In genomic region chr2:131519466-131519865, GRCh38 we compare ENCODE assay signal across 28 cellular contexts. TPM values are rescaled to one million over a fixed set of nuclear protein-coding genes. Genes with fewer than 3 reads are reported as not detected.
"Had no signal": no experiment of that assay in that cellular context is flagged by ENCODE, and none has a peak within 500 bp of the region (broad histone marks: within the 10 kb centered on the region; RNA-seq: fewer than 3 reads in every experiment).

No MANE protein-coding gene starts in this region.

- H3K9me3 ChIP-seq: psoas muscle, suprapubic skin, transverse colon, vagina had no signal

- H3K4me1 ChIP-seq: neural progenitor cell, psoas muscle, suprapubic skin, transverse colon, vagina had no signal

- H3K27me3 Mint-ChIP-seq: naive thymus-derived CD4-positive, alpha-beta T cell; stimulated activated naive B cell treated with anti-CD40 and anti-IgM and Interleukin-4, amounts not matched to agents 10 μg/mL and 1 μg/mL and 100 μg/mL, for 72 hours; stimulated activated naive CD8-positive, alpha-beta T cell treated with anti-CD3 and anti-CD28 coated beads, Interleukin-15, amount 100 ng/mL, for 72 hours had no signal

- DNase-seq: cortex of kidney; effector CD4-positive, alpha-beta T cell; left ventricle myocardium superior; mesenchymal stem cell; midbrain; naive thymus-derived CD4-positive, alpha-beta T cell; nucleus accumbens; psoas muscle; right cardiac atrium; stimulated activated CD4-positive, alpha-beta T cell treated with anti-CD3 and anti-CD28 coated beads, Interleukin-15, amount 100 ng/mL, for 24 hours; stimulated activated CD4-positive, alpha-beta T cell treated with anti-CD3 and anti-CD28 coated beads, Interleukin-2, amount 100 ng/mL, for 48 hours; stimulated activated naive B cell treated with anti-CD40 and anti-IgM and Interleukin-4, amounts not matched to agents 10 μg/mL and 1 μg/mL and 100 μg/mL, for 72 hours; stimulated activated naive CD8-positive, alpha-beta T cell treated with anti-CD3 and anti-CD28 coated beads, Interleukin-15, amount 100 ng/mL, for 72 hours; transverse colon had no signal

- ATAC-seq: left ventricle myocardium superior; naive thymus-derived CD4-positive, alpha-beta T cell; psoas muscle; right cardiac atrium; stimulated activated naive B cell treated with anti-CD40 and anti-IgM and Interleukin-4, amounts not matched to agents 10 μg/mL and 1 μg/mL and 100 μg/mL, for 72 hours; stimulated activated naive CD8-positive, alpha-beta T cell treated with anti-CD3 and anti-CD28 coated beads, Interleukin-15, amount 100 ng/mL, for 72 hours had no signal

- H3K4me3 ChIP-seq: dorsolateral prefrontal cortex, lung, neural progenitor cell, psoas muscle, skin epidermis, suprapubic skin, transverse colon, vagina had no signal

- H3K27ac Mint-ChIP-seq: naive thymus-derived CD4-positive, alpha-beta T cell; nephron; neural progenitor cell; stimulated activated naive B cell treated with anti-CD40 and anti-IgM and Interleukin-4, amounts not matched to agents 10 μg/mL and 1 μg/mL and 100 μg/mL, for 72 hours had no signal

- H3K4me3 Mint-ChIP-seq: naive thymus-derived CD4-positive, alpha-beta T cell; nephron; neural progenitor cell; stimulated activated naive B cell treated with anti-CD40 and anti-IgM and Interleukin-4, amounts not matched to agents 10 μg/mL and 1 μg/mL and 100 μg/mL, for 72 hours; stimulated activated naive CD8-positive, alpha-beta T cell treated with anti-CD3 and anti-CD28 coated beads, Interleukin-15, amount 100 ng/mL, for 72 hours had no signal

- H3K27ac ChIP-seq: dorsolateral prefrontal cortex, neural progenitor cell, psoas muscle, skin epidermis, suprapubic skin, transverse colon, vagina had no signal

- H3K9me3 Mint-ChIP-seq: naive thymus-derived CD4-positive, alpha-beta T cell; nephron; neural progenitor cell; stimulated activated naive B cell treated with anti-CD40 and anti-IgM and Interleukin-4, amounts not matched to agents 10 μg/mL and 1 μg/mL and 100 μg/mL, for 72 hours; stimulated activated naive CD8-positive, alpha-beta T cell treated with anti-CD3 and anti-CD28 coated beads, Interleukin-15, amount 100 ng/mL, for 72 hours had no signal

- H3K36me3 ChIP-seq: neural progenitor cell had no signal

- H3K27me3 ChIP-seq: dorsolateral prefrontal cortex, neural progenitor cell, suprapubic skin, transverse colon, vagina had no signal

- H3K4me1 Mint-ChIP-seq: nephron, neural progenitor cell had no signal

RNA-seq across cellular contexts. Expression of gene CCDC74A, which starts 8.2 kb away (rescaled TPM):
- polyA plus RNA-seq: naive thymus-derived CD4-positive, alpha-beta T cell had no signal

RNA-seq across cellular contexts. Expression of gene TUBA3D, which starts 43.5 kb away (rescaled TPM):
- total RNA-seq: fibroblast of villous mesenchyme; frontal cortex; lung; mucosa of gallbladder; naive thymus-derived CD4-positive, alpha-beta T cell; osteocyte; psoas muscle; renal cortical epithelial cell; suprapubic skin; transverse colon; ureter had no signal
- polyA plus RNA-seq: keratinocyte; naive thymus-derived CD4-positive, alpha-beta T cell had no signal
